ENCODE assay signal across 10 cellular contexts in the genomic region with DNA sequence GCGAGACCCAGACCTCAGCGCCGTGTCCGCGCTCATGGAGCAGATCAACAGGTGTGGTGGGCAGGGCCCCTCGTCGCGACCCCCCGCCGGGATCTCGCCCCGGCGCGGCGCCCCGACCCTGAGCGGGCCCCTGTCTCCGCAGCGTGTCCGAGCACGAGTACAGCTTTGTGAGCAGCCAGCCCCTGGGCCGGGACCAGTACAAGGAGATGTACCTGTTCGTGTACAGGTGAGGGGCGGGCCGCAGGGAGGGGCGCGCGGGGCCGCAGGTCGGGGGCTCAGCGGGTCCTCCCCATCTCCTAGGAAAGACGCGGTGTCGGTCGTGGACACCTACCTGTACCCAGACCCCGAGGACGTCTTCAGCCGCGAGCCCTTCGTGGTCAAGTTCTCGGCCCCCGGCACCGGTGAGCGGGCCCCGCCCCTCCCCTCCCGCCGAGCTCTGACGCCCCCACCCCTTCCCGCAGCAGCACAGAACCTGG. TPM values are rescaled to one million over a fixed set of nuclear protein-coding genes. Genes with fewer than 3 reads are reported as not detected.
A peak's percentile ranks its signal among the peaks of the same experiment; 100 is the strongest.
DNase-seq lines count a peak whose midpoint lies in the region; ATAC-seq and TF ChIP-seq lines count a peak whose summit lies in the region.
"Had no signal": no experiment of that assay in that cellular context is flagged by ENCODE, and none has a peak within 500 bp of the region (broad histone marks: within the 10 kb centered on the region; RNA-seq: fewer than 3 reads in every experiment).

No MANE protein-coding gene starts in this region.

- H3K4me3 ChIP-seq in GM23248 = peak overlapping the region; percentile 53
- peak overlapping the region; percentile 62 for H3K4me3 ChIP-seq in coronary artery
- H3K4me3 ChIP-seq in mesodermal cell (ENCODE audit: extremely low read depth, insufficient read depth, low read length, poor library complexity, severe bottlenecking) = peak overlapping the region; percentile 21
- H3K4me3 ChIP-seq: K562 had no signal

- H2AFZ ChIP-seq in GM23248 = no peak overlapping the region

- WGBS in GM23248 (ENCODE audit: low coverage in 1 of 2, low lambda C conversion rate in 2 of 2, missing lambda C conversion rate in 2 of 2), 2 experiments = 6 to 9% methylated on average over 25 to 47 of the region's 49 CpGs
- 10 to 14% methylated on average over 30 to 45 of the region's 49 CpGs for WGBS in mesodermal cell (ENCODE audit: insufficient coverage in 2 of 2), 2 experiments

- ATAC-seq in sciatic nerve = no peak

- intact Hi-C loops in sciatic nerve (cut with DNase I) = no loop called here

- no peaks in the 10 kb centered on the region for H3K4me1 ChIP-seq in GM23248 (ENCODE audit: insufficient read depth)
- peaks cover 13% of the 10 kb centered on the region for H3K4me1 ChIP-seq in mesodermal cell (ENCODE audit: control insufficient read depth, insufficient read depth, low read length, poor library complexity, severe bottlenecking)

- no peaks in the 10 kb centered on the region for H4K20me1 ChIP-seq in GM23248 (ENCODE audit: insufficient read depth)

- H3K27ac ChIP-seq in GM23248 (no peak overlapping the region), coronary artery (no peak overlapping the region), mesodermal cell (ENCODE audit: low read depth, low read length, severe bottlenecking) (no peak overlapping the region)
- H3K27ac ChIP-seq: adrenal gland had no signal

- no peaks in the 10 kb centered on the region for H3F3A ChIP-seq in GM23248 (ENCODE audit: insufficient read depth)

- H3K27me3 ChIP-seq in GM23248 (replicated peaks; ENCODE audit: insufficient read depth) = no peaks in the 10 kb centered on the region

- in situ Hi-C loops in GM23248 (cut with MboI) = no loop called here

- DNase-seq in GM23248 = no peak
- no peak for DNase-seq in coronary artery (ENCODE audit: low spot score)
- DNase-seq in sciatic nerve (ENCODE audit: low spot score) = no peak
- DNase-seq in superior temporal gyrus (ENCODE audit: extremely low spot score) = no peak
- DNase-seq in amygdala (lab: John Stamatoyannopoulos, UW) = no peak
- DNase-seq: adrenal gland; CD4-positive, CD25-positive, alpha-beta regulatory T cell; NCI-H2081 had no signal

- peaks cover under 1% of the 10 kb centered on the region; the same call in 1 of the 2 replicates for H3K36me3 ChIP-seq in GM23248 (ENCODE audit: low read depth)
- peaks cover 38% of the 10 kb centered on the region for H3K36me3 ChIP-seq in mesodermal cell (ENCODE audit: control insufficient read depth, insufficient read depth, low read length)

- H3K4me2 ChIP-seq in GM23248 (ENCODE audit: unreplicated experiment) = peak overlapping the region; percentile 53

- H3K9me2 ChIP-seq in GM23248 (ENCODE audit: insufficient read depth) = no peaks in the 10 kb centered on the region

- H3K9me3 ChIP-seq in GM23248 (ENCODE audit: low read depth) (no peaks in the 10 kb centered on the region), mesodermal cell (ENCODE audit: control insufficient read depth, low read length) (no peaks in the 10 kb centered on the region)
- H3K9me3 ChIP-seq: adrenal gland had no signal

- peak overlapping the region; percentile 9; the same call in 1 of the 2 replicates for H3K9ac ChIP-seq in GM23248

- no peaks in the 10 kb centered on the region for H3K79me2 ChIP-seq in GM23248 (ENCODE audit: insufficient read depth)

- no peak for TF ChIP-seq CTCF in coronary artery (IDR thresholded peaks at IDR 0.05)

RNA-seq across cellular contexts. Expression of a gene that starts 0.9 kb away (rescaled TPM):
- 0.13 TPM in 1 of 2 replicates, not detected in the other for total RNA-seq in GM23248 (2014; rRNA removed; shearing (Covaris generic))
- polyA plus RNA-seq in GM23248 (2016; fragmentation: Nextera tagmentation; extraction: Ambion mirVana) = 0.80 and 0.89 TPM in 2 replicates
- 1.00 TPM for polyA plus RNA-seq in mesodermal cell (2013, experiment 1 of 2)
- 0.35 TPM for polyA plus RNA-seq in mesodermal cell (2013, experiment 2 of 2)
- 1.6 TPM for total RNA-seq in sciatic nerve
- polyA plus RNA-seq: CD4-positive, CD25-positive, alpha-beta regulatory T cell had no signal

RNA-seq across cellular contexts. Expression of a gene that starts 13.7 kb away (rescaled TPM):
- 32.7 and 41.5 TPM in 2 replicates for total RNA-seq in GM23248 (2014; rRNA removed; shearing (Covaris generic))
- 13.5 and 15.5 TPM in 2 replicates for polyA plus RNA-seq in GM23248 (2016; fragmentation: Nextera tagmentation; extraction: Ambion mirVana)
- polyA plus RNA-seq in mesodermal cell (2013, experiment 1 of 2) = 23.1 TPM
- polyA plus RNA-seq in mesodermal cell (2013, experiment 2 of 2) = 19.1 TPM
- total RNA-seq in sciatic nerve = 22.3 TPM

RNA-seq across cellular contexts. Expression of a gene that starts 14.3 kb away (rescaled TPM):
- total RNA-seq in GM23248 (2014; rRNA removed; shearing (Covaris generic)) = 53.2 and 92.0 TPM in 2 replicates
- 106 and 116 TPM in 2 replicates for polyA plus RNA-seq in GM23248 (2016; fragmentation: Nextera tagmentation; extraction: Ambion mirVana)
- 68.0 TPM for polyA plus RNA-seq in mesodermal cell (2013, experiment 1 of 2)
- polyA plus RNA-seq in mesodermal cell (2013, experiment 2 of 2) = 54.0 TPM
- 37.6 TPM for total RNA-seq in sciatic nerve

RNA-seq across cellular contexts. Expression of a gene that starts 22.5 kb away (rescaled TPM):
- 21.4 and 25.5 TPM in 2 replicates for total RNA-seq in GM23248 (2014; rRNA removed; shearing (Covaris generic))
- polyA plus RNA-seq in GM23248 (2016; fragmentation: Nextera tagmentation; extraction: Ambion mirVana) = 10.1 TPM in 2 replicates
- polyA plus RNA-seq in mesodermal cell (2013, experiment 1 of 2) = 27.5 TPM
- polyA plus RNA-seq in mesodermal cell (2013, experiment 2 of 2) = 27.1 TPM
- total RNA-seq in sciatic nerve = 11.8 TPM

RNA-seq across cellular contexts. Expression of a gene that starts 26.5 kb away (rescaled TPM):
- 2.1 and 2.9 TPM in 2 replicates for total RNA-seq in GM23248 (2014; rRNA removed; shearing (Covaris generic))
- 0.22 and 0.56 TPM in 2 replicates for polyA plus RNA-seq in GM23248 (2016; fragmentation: Nextera tagmentation; extraction: Ambion mirVana)
- 12.2 TPM for polyA plus RNA-seq in mesodermal cell (2013, experiment 1 of 2)
- 11.9 TPM for polyA plus RNA-seq in mesodermal cell (2013, experiment 2 of 2)
- total RNA-seq in sciatic nerve = 9.9 TPM
